Comparison of ENCODE assay signal across 19 cellular contexts in genomic region chr9:128718475-128718874, GRCh38. TPM values are rescaled to one million over a fixed set of nuclear protein-coding genes. Genes with fewer than 3 reads are reported as not detected.
A peak's percentile ranks its signal among the peaks of the same experiment; 100 is the strongest.
DNase-seq lines count a peak whose midpoint lies in the region; ATAC-seq, FAIRE-seq and TF ChIP-seq lines count a peak whose summit lies in the region.
"Had no signal": no experiment of that assay in that cellular context is flagged by ENCODE, and none has a peak within 500 bp of the region (broad histone marks: within the 10 kb centered on the region; RNA-seq: fewer than 3 reads in every experiment).

No MANE protein-coding gene starts in this region.

- H3K9me1 ChIP-seq in K562 (ENCODE audit: control insufficient read depth, insufficient read depth, low read length), result peaks cover 2% of the 10 kb centered on the region

- H3K36me3 ChIP-seq in Caco-2 (ENCODE audit: control insufficient read depth, insufficient read depth, low read length) (no peaks in the 10 kb centered on the region), K562 (ENCODE audit: control insufficient read depth, insufficient read depth, low read length) (peaks cover 69% of the 10 kb centered on the region; the same call in 2 of the 3 replicates), trophoblast cell (ENCODE audit: control insufficient read depth in 1 of 2, insufficient read depth in 2 of 2, low read length in 2 of 2) (peaks cover 40 to 49% of the 10 kb centered on the region in 2 experiments), tibial nerve (peaks cover 0 to 52% (median 0%) of the 10 kb centered on the region in 3 donors)

- intact Hi-C loops in Right ventricle myocardium inferior (cut with DNase I) (no loop called here), Right ventricle myocardium superior (cut with DNase I) (no loop called here), Caco-2 (cut with micrococcal nuclease; ENCODE audit: unreplicated experiment) (no loop called here), K562 (cut with micrococcal nuclease) (no loop called here), head of caudate nucleus (cut with DNase I) (no loop called here)

- H3K4me3 Mint-ChIP-seq in Caco-2 (ENCODE audit: unreplicated experiment), result no peak overlapping the region
- H3K4me3 Mint-ChIP-seq: CD8-positive, alpha-beta T cell had no signal

- no peaks in the 10 kb centered on the region for H3K27me3 ChIP-seq in Caco-2 (replicated peaks; ENCODE audit: control insufficient read depth, insufficient read depth, low read length)
- H3K27me3 ChIP-seq in K562 (ENCODE audit: control insufficient read depth in 2 of 2, insufficient read depth in 2 of 2, low read length in 2 of 2), result no peaks in the 10 kb centered on the region
- H3K27me3 ChIP-seq in trophoblast cell (ENCODE audit: insufficient read depth, low read length), result no peaks in the 10 kb centered on the region
- H3K27me3 ChIP-seq in tibial nerve, result no peaks in the 10 kb centered on the region
- H3K27me3 ChIP-seq: BLaER1 had no signal

- peaks cover under 1% of the 10 kb centered on the region for H3K79me1 ChIP-seq in trophoblast cell (ENCODE audit: low read length)

- TF ChIP-seq RAD21 in K562 (CRISPR knock-in tag; conservative IDR thresholded peaks at IDR 0.05 in 1 of 2, IDR thresholded peaks at IDR 0.05 in 1 of 2), result no peak

- ATAC-seq in Right ventricle myocardium inferior, result no peak
- ATAC-seq in Right ventricle myocardium superior (ENCODE audit: poor library complexity), result no peak
- no peak for ATAC-seq in K562
- ATAC-seq in HG03354 (IDR thresholded peaks at IDR 0.05; ENCODE audit: poor library complexity, severe bottlenecking, unreplicated experiment), result no peak
- ATAC-seq: CD8-positive, alpha-beta T cell; GM12878 had no signal

- no peaks in the 10 kb centered on the region for H3K27me3 Mint-ChIP-seq in Caco-2 (ENCODE audit: insufficient read depth, unreplicated experiment)

- TF ChIP-seq POLR2A in K562 (conservative IDR thresholded peaks at IDR 0.05) (no peak), tibial nerve (IDR thresholded peaks at IDR 0.05) (no peak)

- H3K4me1 ChIP-seq in Caco-2 (peaks cover 8% of the 10 kb centered on the region; the same call in 1 of the 2 replicates), K562 (replicated peaks in 1 of 2; ENCODE audit: control insufficient read depth in 2 of 2, insufficient read depth in 2 of 2, low read length in 2 of 2) (peaks cover 8 to 33% of the 10 kb centered on the region in 2 experiments; a peak in 4 of 5 replicates), trophoblast cell (ENCODE audit: control insufficient read depth in 1 of 2, insufficient read depth in 2 of 2, low read length in 2 of 2) (peaks cover 7 to 10% of the 10 kb centered on the region in 2 experiments), tibial nerve (peaks cover 0 to 13% (median 3%) of the 10 kb centered on the region in 4 donors)

- H3K9me3 ChIP-seq in Caco-2, result no peaks in the 10 kb centered on the region
- no peaks in the 10 kb centered on the region for H3K9me3 ChIP-seq in K562 (replicated peaks; ENCODE audit: control insufficient read depth, insufficient read depth, low read depth, low read length)
- peaks cover 4% of the 10 kb centered on the region for H3K9me3 ChIP-seq in trophoblast cell (ENCODE audit: insufficient read depth, low read depth, low read length)
- no peaks in the 10 kb centered on the region for H3K9me3 ChIP-seq in tibial nerve
- H3K9me3 ChIP-seq: BLaER1 had no signal

- H3K23ac ChIP-seq in trophoblast cell (ENCODE audit: low read length), result no peak overlapping the region

- WGBS in K562 (ENCODE audit: insufficient coverage, low coverage, missing lambda C conversion rate), result 88% methylated on average over 3 of the region's 5 CpGs
- WGBS in trophoblast cell (ENCODE audit: extremely low coverage, insufficient coverage, insufficient read length), result no CpG with 5 or more reads among the region's 5 CpGs
- 82 to 95% methylated on average over 4 to 5 of the region's 5 CpGs for WGBS in tibial nerve, 2 donors

- H4K8ac ChIP-seq in trophoblast cell (ENCODE audit: low read depth, low read length), result no peak overlapping the region

- no peak overlapping the region for H4K12ac ChIP-seq in trophoblast cell (ENCODE audit: low read depth, low read length)

- in situ Hi-C loops in K562 (cut with MboI), result loop anchor here (5.0 to 10.0 kb wide), 2 partner anchors 71 to 294 kb away; partner anchors contain the start of gene CERCAM

- FAIRE-seq in K562 (lab: Jason Lieb, UNC), result no peak
- FAIRE-seq: GM12878, GM19239 had no signal

- no peak for TF ChIP-seq CTCF in Caco-2 (IDR thresholded peaks at IDR 0.05; ENCODE audit: insufficient read depth in 1 of 2, low read depth in 1 of 2, low read length in 1 of 2, severe bottlenecking in 1 of 2, unreplicated experiment in 1 of 2)
- TF ChIP-seq CTCF in K562 (IDR thresholded peaks at IDR 0.05 in 2 of 3, conservative IDR thresholded peaks at IDR 0.05 in 1 of 3; ENCODE audit: insufficient read depth in 2 of 3, low read depth in 1 of 3, low read length in 3 of 3), result no peak
- no peak for TF ChIP-seq CTCF in tibial nerve (IDR thresholded peaks at IDR 0.05)

- H3K18ac ChIP-seq in trophoblast cell (ENCODE audit: low read length), result no peak overlapping the region

- H4K20me1 ChIP-seq in K562 (replicated peaks; ENCODE audit: control insufficient read depth, insufficient read depth, low read length), result no peaks in the 10 kb centered on the region
- H4K20me1 ChIP-seq: BLaER1 had no signal

- H3K9ac ChIP-seq in K562 (ENCODE audit: insufficient read depth in 1 of 2, low read depth in 2 of 2, low read length in 2 of 2) (no peak overlapping the region), trophoblast cell (ENCODE audit: low read length) (no peak overlapping the region)
- H3K9ac ChIP-seq: BLaER1, GM23248 had no signal

- H3K79me2 ChIP-seq in K562 (ENCODE audit: control insufficient read depth, insufficient read depth, low read length), result peaks cover 2% of the 10 kb centered on the region; the same call in 1 of the 3 replicates
- no peaks in the 10 kb centered on the region for H3K79me2 ChIP-seq in trophoblast cell (ENCODE audit: control insufficient read depth, insufficient read depth, low read length, poor library complexity)

- no peak overlapping the region for H3K4me3 ChIP-seq in Caco-2 (ENCODE audit: low read depth, low read length)
- H3K4me3 ChIP-seq in K562, result no peak overlapping the region
- peak overlapping the region; percentile 6 for H3K4me3 ChIP-seq in trophoblast cell (ENCODE audit: low read depth, low read length)
- H3K4me3 ChIP-seq in tibial nerve, result no peak overlapping the region
- H3K4me3 ChIP-seq: BLaER1, GM12878, GM23248 had no signal

- POLR2A ChIA-PET in Caco-2 (lab: Charles Lee), result no interaction called here
- POLR2A ChIA-PET in K562 (lab: Yijun Ruan, JAX), result interaction anchor here (0.8 kb wide), 1 partner anchor 9 kb away, joined by 3 read pairs; no protein-coding TSS in a partner anchor

- H3K4me2 ChIP-seq in K562 (ENCODE audit: insufficient read depth, low read length) (no peak overlapping the region), trophoblast cell (ENCODE audit: low read length) (no peak overlapping the region)
- H3K4me2 ChIP-seq: BLaER1 had no signal

- no peak overlapping the region for H2BK120ac ChIP-seq in trophoblast cell (ENCODE audit: insufficient read depth, low read length, poor library complexity)

- no peak overlapping the region for H4K91ac ChIP-seq in trophoblast cell (ENCODE audit: low read depth, low read length)

- BruUV-seq in Caco-2 (replicated peaks; lab: Mats Ljungman, UMichigan) (no TSS peak), K562 (replicated peaks; lab: Mats Ljungman, UMichigan) (no TSS peak)

- no peak overlapping the region for H3K4ac ChIP-seq in trophoblast cell (ENCODE audit: low read depth, low read length)

- CTCF ChIA-PET in Caco-2 (lab: Charles Lee), result interaction anchor here (0.6 kb wide), 2 partner anchors 53 to 538 kb away, joined by 5 read pairs; partner anchors contain the start of gene ZER1
- CTCF ChIA-PET in K562 (lab: Yijun Ruan, JAX; ENCODE audit: low intra/inter-chr PET ratio), result interaction anchor here (0.6 kb wide), 1 partner anchor 93 kb away, joined by 3 read pairs; no protein-coding TSS in a partner anchor

- DNase-seq in Right ventricle myocardium inferior (ENCODE audit: missing footprints), result peak; percentile 11
- DNase-seq in Right ventricle myocardium superior, result no peak
- peak; percentile 69 to 78 for DNase-seq in Caco-2
- DNase-seq in K562 (ENCODE audit: extremely low read depth in 1 of 4, low spot score in 3 of 4), result no peak
- DNase-seq in trophoblast cell, result no peak
- no peak for DNase-seq in tibial nerve (ENCODE audit: low spot score in 2 of 2)
- no peak for DNase-seq in head of caudate nucleus
- DNase-seq: 8988T; CD8-positive, alpha-beta T cell; DMS 273 treated with DMSO at 0.1 percent for 48 hours; DMS53; DND-41; EL; GM23248; HCEC 1CT had no signal

- H3K27ac ChIP-seq in K562 (ENCODE audit: extremely low read depth, low read depth, low read length) (no peak overlapping the region), trophoblast cell (ENCODE audit: low read depth, low read length) (no peak overlapping the region), tibial nerve (no peak overlapping the region)
- H3K27ac ChIP-seq: BLaER1, GM23248 had no signal

- H3K4me1 Mint-ChIP-seq in Caco-2 (ENCODE audit: low read depth, unreplicated experiment), result peaks cover 14% of the 10 kb centered on the region

- H2AFZ ChIP-seq in K562 (ENCODE audit: low read depth, low read length), result no peak overlapping the region
- no peak overlapping the region for H2AFZ ChIP-seq in trophoblast cell (ENCODE audit: insufficient read depth, low read length, poor library complexity)
- H2AFZ ChIP-seq: GM23248 had no signal

- no peaks in the 10 kb centered on the region for H3K9me3 Mint-ChIP-seq in Caco-2 (ENCODE audit: unreplicated experiment)
- H3K9me3 Mint-ChIP-seq: CD8-positive, alpha-beta T cell had no signal

- no peak overlapping the region for H3K14ac ChIP-seq in trophoblast cell (ENCODE audit: low read length)

- H3K36me3 Mint-ChIP-seq in Caco-2 (ENCODE audit: insufficient read depth, unreplicated experiment), result peaks cover 19% of the 10 kb centered on the region

- no peak overlapping the region for H2BK5ac ChIP-seq in trophoblast cell (ENCODE audit: low read depth, low read length, poor library complexity)

- H3K27ac Mint-ChIP-seq in Caco-2 (ENCODE audit: unreplicated experiment), result no peak overlapping the region
- H3K27ac Mint-ChIP-seq: CD8-positive, alpha-beta T cell had no signal

- H2BK12ac ChIP-seq in trophoblast cell (ENCODE audit: low read length), result no peak overlapping the region

- no peak for TF ChIP-seq EP300 in K562 (IDR thresholded peaks at IDR 0.05; ENCODE audit: low read length)
- TF ChIP-seq EP300 in tibial nerve (IDR thresholded peaks at IDR 0.05), result no peak

- no peak overlapping the region for H2AK5ac ChIP-seq in trophoblast cell (ENCODE audit: low read length)

RNA-seq across cellular contexts. Expression of gene ZDHHC12, which starts 5.5 kb away (rescaled TPM):
- total RNA-seq in Right ventricle myocardium inferior (6.4 TPM), Right ventricle myocardium superior (5.4 TPM), Caco-2 (2022) (71.0 and 73.7 TPM in 2 replicates), K562 (2014; rRNA removed) (38.0 and 57.7 TPM in 2 replicates), K562 (2014; rRNA removed; fragmentation: Illumina TruSeq; extraction: Trizol) (1.1 and 1.9 TPM in 2 replicates), K562 (2015; rRNA removed; fragmentation: Illumina TruSeq; extraction: Trizol) (18.7 and 19.1 TPM in 2 replicates), K562 (2021) (28.7 and 30.3 TPM in 2 replicates), tibial nerve (10 to 100 TPM; 13.2 to 34.1 (median 25.3) TPM)
- total RNA-seq in K562 (2011; cell fraction: chromatin; rRNA removed; ENCODE audit: low replicate concordance), result 7.1 and 18.4 TPM in 2 replicates
- 35.0 and 36.5 TPM in 2 replicates for total RNA-seq in K562 (2011; cell fraction: nucleolus; rRNA removed)
- 22.9 and 31.1 TPM in 2 replicates for total RNA-seq in K562 (2011; cell fraction: nucleoplasm; rRNA removed)
- polyA plus RNA-seq in K562 (2011; rRNA removed) (13.8 and 24.8 TPM in 2 replicates), K562 (2014; fragmentation: Illumina TruSeq; extraction: Trizol) (6.8 and 27.8 TPM in 2 replicates), K562 (2014; fragmentation: Nextera tagmentation; extraction: Ambion mirVana) (1 to 10 TPM in 1 of 2 experiments, under 1 TPM in 1; 0.21 to 4.3 TPM), K562 (2014; rRNA removed) (31.7 TPM in 2 replicates)
- polyA plus RNA-seq in K562 (2011; cell fraction: cytosol; rRNA removed), result 30.4 and 84.8 TPM in 2 replicates
- polyA plus RNA-seq in K562 (2011; cell fraction: nucleus; rRNA removed), result 32.5 and 45.8 TPM in 2 replicates
- polyA plus RNA-seq in K562 (2012), result 31.0 and 52.7 TPM in 2 replicates
- polyA minus RNA-seq in K562 (2011; rRNA and poly(A)+ RNA removed), result 3.4 and 6.5 TPM in 2 replicates
- polyA minus RNA-seq in K562 (2011; cell fraction: cytosol; rRNA and poly(A)+ RNA removed), result 21.7 and 30.2 TPM in 2 replicates
- polyA minus RNA-seq in K562 (2011; cell fraction: nucleus; rRNA and poly(A)+ RNA removed), result 5.8 and 6.1 TPM in 2 replicates
- 35.3 and 35.7 TPM in 2 replicates for polyA plus RNA-seq in trophoblast cell (2013)

RNA-seq across cellular contexts. Expression of gene PKN3, which starts 16.2 kb away (rescaled TPM):
- total RNA-seq in Right ventricle myocardium inferior, result 8.5 TPM
- total RNA-seq in Right ventricle myocardium superior, result 5.7 TPM
- total RNA-seq in Caco-2 (2022), result 1.6 and 2.1 TPM in 2 replicates
- total RNA-seq in K562 (2011; cell fraction: chromatin; rRNA removed; ENCODE audit: low replicate concordance), result 45.1 and 101 TPM in 2 replicates
- total RNA-seq in K562 (2011; cell fraction: nucleolus; rRNA removed), result 76.3 and 95.7 TPM in 2 replicates
- total RNA-seq in K562 (2011; cell fraction: nucleoplasm; rRNA removed), result 27.9 and 53.6 TPM in 2 replicates
- total RNA-seq in K562 (2014; rRNA removed), result 29.4 and 42.4 TPM in 2 replicates
- total RNA-seq in K562 (2014; rRNA removed; fragmentation: Illumina TruSeq; extraction: Trizol), result 10.6 and 16.2 TPM in 2 replicates
- 17.5 and 19.7 TPM in 2 replicates for total RNA-seq in K562 (2015; rRNA removed; fragmentation: Illumina TruSeq; extraction: Trizol)
- 40.3 and 41.3 TPM in 2 replicates for total RNA-seq in K562 (2021)
- polyA plus RNA-seq in K562 (2011; rRNA removed), result 24.5 and 25.4 TPM in 2 replicates
- polyA plus RNA-seq in K562 (2011; cell fraction: cytosol; rRNA removed), result 25.0 and 47.2 TPM in 2 replicates
- polyA plus RNA-seq in K562 (2011; cell fraction: nucleus; rRNA removed), result 80.6 and 118 TPM in 2 replicates
- polyA plus RNA-seq in K562 (2012), result 28.4 and 42.0 TPM in 2 replicates
- polyA plus RNA-seq in K562 (2014; fragmentation: Illumina TruSeq; extraction: Trizol), result 19.7 and 28.3 TPM in 2 replicates
- 1 to 10 TPM in 1 of 2 experiments, under 1 TPM in 1; 0.82 to 1.4 TPM for polyA plus RNA-seq in K562 (2014; fragmentation: Nextera tagmentation; extraction: Ambion mirVana)
- 48.9 and 49.2 TPM in 2 replicates for polyA plus RNA-seq in K562 (2014; rRNA removed)
- 9.4 and 18.7 TPM in 2 replicates for polyA minus RNA-seq in K562 (2011; rRNA and poly(A)+ RNA removed)
- 23.5 and 24.5 TPM in 2 replicates for polyA minus RNA-seq in K562 (2011; cell fraction: cytosol; rRNA and poly(A)+ RNA removed)
- polyA minus RNA-seq in K562 (2011; cell fraction: nucleus; rRNA and poly(A)+ RNA removed), result 12.1 and 13.3 TPM in 2 replicates
- polyA plus RNA-seq in trophoblast cell (2013), result 7.5 and 7.7 TPM in 2 replicates
- 10 to 100 TPM in 2 of 4 donors, 1 to 10 TPM in 2; 6.6 to 17.1 (median 8.9) TPM for total RNA-seq in tibial nerve

RNA-seq across cellular contexts. Expression of gene SET, which starts 29.5 kb away (rescaled TPM):
- total RNA-seq in Right ventricle myocardium inferior, result 175 TPM
- 167 TPM for total RNA-seq in Right ventricle myocardium superior
- 710 and 745 TPM in 2 replicates for total RNA-seq in Caco-2 (2022)
- total RNA-seq in K562 (2011; cell fraction: chromatin; rRNA removed; ENCODE audit: low replicate concordance), result 148 and 241 TPM in 2 replicates
- 111 and 117 TPM in 2 replicates for total RNA-seq in K562 (2011; cell fraction: nucleolus; rRNA removed)
- total RNA-seq in K562 (2011; cell fraction: nucleoplasm; rRNA removed), result 183 and 259 TPM in 2 replicates
- total RNA-seq in K562 (2014; rRNA removed), result 887 and 1,071 TPM in 2 replicates
- total RNA-seq in K562 (2014; rRNA removed; fragmentation: Illumina TruSeq; extraction: Trizol), result 1,328 and 1,534 TPM in 2 replicates
- 1,335 and 1,447 TPM in 2 replicates for total RNA-seq in K562 (2015; rRNA removed; fragmentation: Illumina TruSeq; extraction: Trizol)
- 840 and 907 TPM in 2 replicates for total RNA-seq in K562 (2021)
- 308 and 520 TPM in 2 replicates for polyA plus RNA-seq in K562 (2011; rRNA removed)
- polyA plus RNA-seq in K562 (2011; cell fraction: cytosol; rRNA removed), result 84.3 and 133 TPM in 2 replicates
- polyA plus RNA-seq in K562 (2011; cell fraction: nucleus; rRNA removed), result 138 and 148 TPM in 2 replicates
- polyA plus RNA-seq in K562 (2012), result 556 and 791 TPM in 2 replicates
- 886 and 1,006 TPM in 2 replicates for polyA plus RNA-seq in K562 (2014; fragmentation: Illumina TruSeq; extraction: Trizol)
- polyA plus RNA-seq in K562 (2014; fragmentation: Nextera tagmentation; extraction: Ambion mirVana), result 100 to 1,000 TPM; 404 to 534 TPM
- 609 and 622 TPM in 2 replicates for polyA plus RNA-seq in K562 (2014; rRNA removed)
- 1,021 and 1,119 TPM in 2 replicates for polyA minus RNA-seq in K562 (2011; rRNA and poly(A)+ RNA removed)
- polyA minus RNA-seq in K562 (2011; cell fraction: cytosol; rRNA and poly(A)+ RNA removed), result 256 and 383 TPM in 2 replicates
- polyA minus RNA-seq in K562 (2011; cell fraction: nucleus; rRNA and poly(A)+ RNA removed), result 100 and 155 TPM in 2 replicates
- polyA plus RNA-seq in trophoblast cell (2013), result 357 and 372 TPM in 2 replicates
- 100 to 1,000 TPM; 143 to 156 (median 145) TPM for total RNA-seq in tibial nerve

RNA-seq across cellular contexts. Expression of gene ZER1, which starts 53.3 kb away (rescaled TPM):
- 51.5 TPM for total RNA-seq in Right ventricle myocardium inferior
- total RNA-seq in Right ventricle myocardium superior, result 57.3 TPM
- total RNA-seq in Caco-2 (2022), result 21.7 and 28.6 TPM in 2 replicates
- total RNA-seq in K562 (2011; cell fraction: chromatin; rRNA removed; ENCODE audit: low replicate concordance), result 19.8 and 57.5 TPM in 2 replicates
- total RNA-seq in K562 (2011; cell fraction: nucleolus; rRNA removed), result 14.3 and 15.0 TPM in 2 replicates
- 15.9 and 22.8 TPM in 2 replicates for total RNA-seq in K562 (2011; cell fraction: nucleoplasm; rRNA removed)
- 6.8 and 8.4 TPM in 2 replicates for total RNA-seq in K562 (2014; rRNA removed)
- total RNA-seq in K562 (2014; rRNA removed; fragmentation: Illumina TruSeq; extraction: Trizol), result 2.0 and 2.3 TPM in 2 replicates
- total RNA-seq in K562 (2015; rRNA removed; fragmentation: Illumina TruSeq; extraction: Trizol), result 3.8 and 4.0 TPM in 2 replicates
- 9.7 and 10.1 TPM in 2 replicates for total RNA-seq in K562 (2021)
- polyA plus RNA-seq in K562 (2011; rRNA removed), result 6.5 and 14.3 TPM in 2 replicates
- polyA plus RNA-seq in K562 (2011; cell fraction: cytosol; rRNA removed), result 19.3 and 30.6 TPM in 2 replicates
- polyA plus RNA-seq in K562 (2011; cell fraction: nucleus; rRNA removed), result 21.7 and 29.5 TPM in 2 replicates
- polyA plus RNA-seq in K562 (2012), result 8.3 and 21.2 TPM in 2 replicates
- polyA plus RNA-seq in K562 (2014; fragmentation: Illumina TruSeq; extraction: Trizol), result 6.2 and 8.6 TPM in 2 replicates
- under 1 TPM; 0.07 to 0.22 TPM for polyA plus RNA-seq in K562 (2014; fragmentation: Nextera tagmentation; extraction: Ambion mirVana)
- polyA plus RNA-seq in K562 (2014; rRNA removed), result 7.1 and 10.7 TPM in 2 replicates
- 5.8 and 6.2 TPM in 2 replicates for polyA minus RNA-seq in K562 (2011; rRNA and poly(A)+ RNA removed)
- polyA minus RNA-seq in K562 (2011; cell fraction: cytosol; rRNA and poly(A)+ RNA removed), result 8.0 and 10.1 TPM in 2 replicates
- polyA minus RNA-seq in K562 (2011; cell fraction: nucleus; rRNA and poly(A)+ RNA removed), result 6.7 and 9.1 TPM in 2 replicates
- polyA plus RNA-seq in trophoblast cell (2013), result 20.5 and 21.6 TPM in 2 replicates
- total RNA-seq in tibial nerve, result 10 to 100 TPM; 45.8 to 68.6 (median 61.3) TPM

Comparison
In these comparisons a context has a peak if more than half of its experiments do, and no peak if none do; other contexts are left out.
1. DNase-seq: peak in Right ventricle myocardium inferior (single experiment) and Caco-2 (2 of 2); none in Right ventricle myocardium superior (single experiment), K562 (0 of 4), trophoblast cell (0 of 2), tibial nerve (0 of 2) and head of caudate nucleus (0 of 42).